ENCODE assay signal across 16 cellular contexts in the genomic region with DNA sequence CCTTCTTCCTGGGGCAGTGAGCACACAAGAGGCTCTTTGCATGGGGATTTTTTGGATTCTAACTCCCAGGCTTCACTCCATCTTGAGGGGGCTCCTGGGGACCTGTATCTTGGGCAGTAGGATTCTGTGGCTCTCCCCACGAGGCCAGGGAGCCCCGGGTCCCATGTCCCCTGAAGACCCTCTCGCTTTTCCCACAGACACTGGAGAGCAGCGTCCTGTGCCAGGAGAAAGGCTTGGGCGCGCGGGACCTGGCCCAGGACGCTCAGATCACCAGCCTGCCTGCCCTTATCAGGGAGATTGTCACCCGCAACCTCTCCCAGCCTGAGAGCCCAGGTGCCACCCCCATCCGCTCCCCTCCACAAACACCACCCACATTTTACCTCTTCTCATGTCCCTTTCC. TPM values are rescaled to one million over a fixed set of nuclear protein-coding genes. Genes with fewer than 3 reads are reported as not detected.
A peak's percentile ranks its signal among the peaks of the same experiment; 100 is the strongest.
DNase-seq lines count a peak whose midpoint lies in the region; ATAC-seq, FAIRE-seq and TF ChIP-seq lines count a peak whose summit lies in the region.
"Had no signal": no experiment of that assay in that cellular context is flagged by ENCODE, and none has a peak within 500 bp of the region (broad histone marks: within the 10 kb centered on the region; RNA-seq: fewer than 3 reads in every experiment).

No MANE protein-coding gene starts in this region.

- no peak for ATAC-seq in left cardiac atrium
- no peak for ATAC-seq in Right ventricle myocardium inferior
- ATAC-seq in HG03565 (IDR thresholded peaks at IDR 0.05; ENCODE audit: unreplicated experiment) = no peak
- ATAC-seq: Panc1 had no signal

- H3K9me3 Mint-ChIP-seq in activated naive CD8-positive, alpha-beta T cell (ENCODE audit: low read depth) = no peaks in the 10 kb centered on the region
- H3K9me3 Mint-ChIP-seq: central memory CD8-positive, alpha-beta T cell had no signal

- H3K4me1 ChIP-seq in kidney (ENCODE audit: control insufficient read depth in 1 of 2, insufficient read depth in 1 of 2, low read depth in 1 of 2, low read length in 2 of 2) = peaks cover 0 to 10% of the 10 kb centered on the region in 2 donors
- peaks cover 44% of the 10 kb centered on the region for H3K4me1 ChIP-seq in vagina

- H3K4me1 Mint-ChIP-seq in activated naive CD8-positive, alpha-beta T cell (ENCODE audit: low read depth) = peaks cover 36% of the 10 kb centered on the region

- no peaks in the 10 kb centered on the region for H3K36me3 Mint-ChIP-seq in activated naive CD8-positive, alpha-beta T cell

- peak; percentile 6 for DNase-seq in left cardiac atrium
- DNase-seq in Right ventricle myocardium inferior (ENCODE audit: missing footprints) = no peak
- DNase-seq in kidney = peak; percentile 70
- DNase-seq in activated gamma-delta T cell treated with Interleukin-2 at 50 U/mL for 16 hours = no peak
- no peak for DNase-seq in vagina (ENCODE audit: extremely low spot score in 2 of 2)
- no peak for DNase-seq in activated gamma-delta T cell (lab: John Stamatoyannopoulos, UW)
- DNase-seq: NCI-H1048; stimulated activated CD4-positive, alpha-beta T cell treated with anti-CD3 and anti-CD28 coated beads, Interleukin-12 subunit alpha, Interleukin-12 subunit beta, amount 100 ng/mL, for 4 hours; T1000; tibial artery had no signal

- H3K36me3 ChIP-seq in kidney (ENCODE audit: control insufficient read depth in 1 of 2, insufficient read depth in 2 of 2, low read length in 2 of 2) (no peaks in the 10 kb centered on the region), vagina (no peaks in the 10 kb centered on the region)
- H3K36me3 ChIP-seq: ovary had no signal

- no peak overlapping the region for H3K4me3 Mint-ChIP-seq in activated naive CD8-positive, alpha-beta T cell

- TF ChIP-seq CTCF in kidney (IDR thresholded peaks at IDR 0.05; ENCODE audit: borderline replicate concordance, extremely low read depth, insufficient read depth) (no peak), vagina (IDR thresholded peaks at IDR 0.05) (no peak)

- H3K4me3 ChIP-seq in kidney (ENCODE audit: low read length in 2 of 2) (no peak overlapping the region), vagina (no peak overlapping the region)
- H3K4me3 ChIP-seq: ovary, tibial artery had no signal

- no peak for FAIRE-seq in kidney (lab: Jason Lieb, UNC)
- FAIRE-seq: D721Med had no signal

- no peaks in the 10 kb centered on the region for H3K27me3 ChIP-seq in vagina
- H3K27me3 ChIP-seq: ovary had no signal

- H3K27ac Mint-ChIP-seq in activated naive CD8-positive, alpha-beta T cell = peak overlapping the region; percentile 41

- no peak overlapping the region for H3K27ac ChIP-seq in kidney (ENCODE audit: low read depth in 2 of 2, low read length in 2 of 2)
- no peak overlapping the region for H3K27ac ChIP-seq in vagina
- H3K27ac ChIP-seq: ovary, tibial artery had no signal

- H3K9me3 ChIP-seq in kidney (ENCODE audit: control insufficient read depth in 1 of 2, low read length in 2 of 2) = no peaks in the 10 kb centered on the region
- no peaks in the 10 kb centered on the region for H3K9me3 ChIP-seq in vagina
- H3K9me3 ChIP-seq: ovary, tibial artery had no signal

- no peak for TF ChIP-seq POLR2A in vagina (IDR thresholded peaks at IDR 0.05)

- no peaks in the 10 kb centered on the region for H3K27me3 Mint-ChIP-seq in activated naive CD8-positive, alpha-beta T cell
- H3K27me3 Mint-ChIP-seq: central memory CD8-positive, alpha-beta T cell had no signal

- H3K9ac ChIP-seq in kidney (ENCODE audit: low read length in 2 of 2) = no peak overlapping the region

- intact Hi-C loops in left cardiac atrium (cut with DNase I) (no loop called here), Right ventricle myocardium inferior (cut with DNase I) (no loop called here), kidney (cut with DNase I) (no loop called here), vagina (cut with DNase I) (no loop called here)

RNA-seq across cellular contexts. Expression of a gene that starts 0.7 kb away (rescaled TPM):
- total RNA-seq in left cardiac atrium (1 to 10 TPM; 6.5 to 9.2 TPM), Right ventricle myocardium inferior (6.5 TPM), kidney (30.5 TPM), vagina (31.9 TPM)
- 10.6 TPM for polyA plus RNA-seq in kidney (ENCODE audit: insufficient read depth, low read depth, low replicate concordance)

RNA-seq across cellular contexts. Expression of a gene that starts 26.7 kb away (rescaled TPM):
- over 10,000 TPM in 1 of 2 donors, 1,000 to 10,000 TPM in 1; 5,988 to 15,401 TPM for total RNA-seq in left cardiac atrium
- total RNA-seq in Right ventricle myocardium inferior = 4,572 TPM
- total RNA-seq in kidney = 8,605 TPM
- 26.8 TPM for polyA plus RNA-seq in kidney (ENCODE audit: insufficient read depth, low read depth, low replicate concordance)
- 19,908 TPM for total RNA-seq in vagina
- polyA plus RNA-seq: ovary had no signal

RNA-seq across cellular contexts. Expression of a gene that starts 58.0 kb away (rescaled TPM):
- total RNA-seq in left cardiac atrium (1 to 10 TPM; 7.9 to 9.6 TPM), Right ventricle myocardium inferior (4.8 TPM), kidney (7.2 TPM), vagina (51.1 TPM)
- polyA plus RNA-seq in kidney (ENCODE audit: insufficient read depth, low read depth, low replicate concordance) = 8.2 TPM

Comparison
In these comparisons a context has a peak if more than half of its experiments do, and no peak if none do; other contexts are left out.
1. DNase-seq: peak in left cardiac atrium (single experiment) and kidney (single experiment); none in Right ventricle myocardium inferior (single experiment), activated gamma-delta T cell treated with Interleukin-2 at 50 U/mL for 16 hours (single experiment), vagina (0 of 2) and activated gamma-delta T cell (single experiment).